1 cellular context compared by ENCODE assay signal in genomic region chr9:95507456-95508241, GRCh38.
TF ChIP-seq lines count a peak whose summit lies in the region.

No MANE protein-coding gene starts in this region.

TF ChIP-seq in HEK293, 187 proteins besides CTCF, POLR2A, EP300 and RAD21 (continued from another document and continues in another):
- TF ChIP-seq PRDM2 (tag by site-specific recombination; IDR thresholded peaks at IDR 0.05; ENCODE audit: borderline replicate concordance) (no peak), HOXD13 (CRISPR knock-in tag; IDR thresholded peaks at IDR 0.05; ENCODE audit: borderline replicate concordance) (peak; percentile 66; the same call in 1 of the 2 replicates), REPIN1 (tag by site-specific recombination; IDR thresholded peaks at IDR 0.05; ENCODE audit: low read depth) (no peak; the same call in 1 of the 2 replicates), ZNF133 (tag by site-specific recombination; IDR thresholded peaks at IDR 0.05) (no peak), ZNF473 (tag by site-specific recombination; IDR thresholded peaks at IDR 0.05) (no peak; the same call in 1 of the 2 replicates), TCF7L2 (IDR thresholded peaks at IDR 0.05; ENCODE audit: borderline replicate concordance, low read depth, low read length) (no peak), ZNF366 (tag by site-specific recombination; conservative IDR thresholded peaks at IDR 0.05) (peak; percentile 96), ZNF24 (tag by site-specific recombination; IDR thresholded peaks at IDR 0.05) (0 out of 2 replicates have a peak, but pooled peaks have one; percentile 42), FEZF1 (tag by site-specific recombination; IDR thresholded peaks at IDR 0.05) (peak; percentile 92), SETDB1 (IDR thresholded peaks at IDR 0.05; ENCODE audit: insufficient read length, low read length) (no peak), ZNF596 (tag by site-specific recombination; IDR thresholded peaks at IDR 0.05) (peak; percentile 89), GLIS2 (tag by site-specific recombination; IDR thresholded peaks at IDR 0.05) (peak; percentile 94), PRDM6 (tag by site-specific recombination; IDR thresholded peaks at IDR 0.05) (no peak), ZNF580 (tag by site-specific recombination; IDR thresholded peaks at IDR 0.05) (peak; percentile 84; the same call in 1 of the 2 replicates), ZNF175 (tag by site-specific recombination; IDR thresholded peaks at IDR 0.05) (no peak), ZNF664 (tag by site-specific recombination; IDR thresholded peaks at IDR 0.05) (0 out of 2 replicates have a peak, but pooled peaks have one; percentile 44), ZNF654 (tag by site-specific recombination; IDR thresholded peaks at IDR 0.05; ENCODE audit: low read depth) (no peak), ZSCAN30 (tag by site-specific recombination; IDR thresholded peaks at IDR 0.05) (peak; percentile 81), ZNF311 (tag by site-specific recombination; IDR thresholded peaks at IDR 0.05; ENCODE audit: borderline replicate concordance) (no peak), ZNF19 (tag by site-specific recombination; IDR thresholded peaks at IDR 0.05; ENCODE audit: low read depth) (0 out of 2 replicates have a peak, but pooled peaks have one; percentile 7), ZNF23 (tag by site-specific recombination; IDR thresholded peaks at IDR 0.05; ENCODE audit: borderline replicate concordance) (no peak), ZNF354C (tag by site-specific recombination; IDR thresholded peaks at IDR 0.05; ENCODE audit: borderline replicate concordance, low read depth) (no peak), ZNF426 (tag by site-specific recombination; IDR thresholded peaks at IDR 0.05) (no peak), OVOL3 (tag by site-specific recombination; IDR thresholded peaks at IDR 0.05) (no peak), ZNF843 (tag by site-specific recombination; IDR thresholded peaks at IDR 0.05) (peak; percentile 76), ZNF544 (tag by site-specific recombination; IDR thresholded peaks at IDR 0.05) (no peak), ZNF138 (tag by site-specific recombination; IDR thresholded peaks at IDR 0.05; ENCODE audit: borderline replicate concordance) (no peak), ZNF624 (tag by site-specific recombination; IDR thresholded peaks at IDR 0.05) (no peak), ZBTB21 (tag by site-specific recombination; IDR thresholded peaks at IDR 0.05) (peak; percentile 66; the same call in 1 of the 2 replicates), ZNF433 (tag by site-specific recombination; IDR thresholded peaks at IDR 0.05; ENCODE audit: low read depth) (no peak), HOXA7 (CRISPR knock-in tag; IDR thresholded peaks at IDR 0.05; ENCODE audit: borderline replicate concordance) (no peak), ZNF146 (tag by site-specific recombination; IDR thresholded peaks at IDR 0.05) (no peak), KLF9 (tag by site-specific recombination; IDR thresholded peaks at IDR 0.05; ENCODE audit: low read depth) (peak; percentile 91), ZNF785 (tag by site-specific recombination; IDR thresholded peaks at IDR 0.05) (no peak; the same call in 1 of the 2 replicates), GLI2 (tag by site-specific recombination; IDR thresholded peaks at IDR 0.05; ENCODE audit: borderline replicate concordance, low read depth) (no peak), ZNF639 (tag by site-specific recombination; IDR thresholded peaks at IDR 0.05) (peak; percentile 80), GLI4 (tag by site-specific recombination; IDR thresholded peaks at IDR 0.05) (peak; percentile 69; the same call in 1 of the 2 replicates), ZIC2 (tag by site-specific recombination; IDR thresholded peaks at IDR 0.05) (peak; percentile 88), YY2 (tag by site-specific recombination; IDR thresholded peaks at IDR 0.05) (peak; percentile 35; the same call in 1 of the 2 replicates), ZNF324 (tag by site-specific recombination; IDR thresholded peaks at IDR 0.05) (peak; percentile 82), ZNF266 (tag by site-specific recombination; IDR thresholded peaks at IDR 0.05; ENCODE audit: low read depth) (no peak), ZNF114 (tag by site-specific recombination; IDR thresholded peaks at IDR 0.05) (no peak), ZBTB20 (tag by site-specific recombination; IDR thresholded peaks at IDR 0.05) (peak; percentile 83), ZNF677 (tag by site-specific recombination; IDR thresholded peaks at IDR 0.05) (no peak), ZNF26 (tag by site-specific recombination; IDR thresholded peaks at IDR 0.05) (no peak), KLF16 (tag by site-specific recombination; IDR thresholded peaks at IDR 0.05) (peak; percentile 96), SCRT1 (tag by site-specific recombination; IDR thresholded peaks at IDR 0.05; ENCODE audit: borderline replicate concordance) (no peak), PRDM1 (tag by site-specific recombination; IDR thresholded peaks at IDR 0.05) (peak; percentile 99), ZNF214 (tag by site-specific recombination; IDR thresholded peaks at IDR 0.05; ENCODE audit: borderline replicate concordance) (no peak), PBX3 (CRISPR knock-in tag; IDR thresholded peaks at IDR 0.05) (no peak), KLF10 (tag by site-specific recombination; IDR thresholded peaks at IDR 0.05) (peak; percentile 63), ZBTB17 (tag by site-specific recombination; IDR thresholded peaks at IDR 0.05) (peak; percentile 96), BCL6B (tag by site-specific recombination; IDR thresholded peaks at IDR 0.05) (peak; percentile 97), ZBTB7A (tag by site-specific recombination; IDR thresholded peaks at IDR 0.05; ENCODE audit: low read depth) (peak; percentile 82), ZNF350 (tag by site-specific recombination; IDR thresholded peaks at IDR 0.05) (no peak), ZNF558 (tag by site-specific recombination; IDR thresholded peaks at IDR 0.05) (no peak), ZNF202 (tag by site-specific recombination; IDR thresholded peaks at IDR 0.05; ENCODE audit: borderline replicate concordance) (no peak), ZBTB8A (tag by site-specific recombination; IDR thresholded peaks at IDR 0.05) (peak; percentile 83), RBAK (tag by site-specific recombination; IDR thresholded peaks at IDR 0.05) (no peak), ZNF629 (tag by site-specific recombination; IDR thresholded peaks at IDR 0.05) (peak; percentile 68), ZNF341 (tag by site-specific recombination; IDR thresholded peaks at IDR 0.05; ENCODE audit: low read depth) (peak; percentile 88), ZNF223 (tag by site-specific recombination; IDR thresholded peaks at IDR 0.05) (peak; percentile 64; the same call in 1 of the 2 replicates), ZNF660 (tag by site-specific recombination; IDR thresholded peaks at IDR 0.05) (no peak), ZFP41 (tag by site-specific recombination; IDR thresholded peaks at IDR 0.05; ENCODE audit: borderline replicate concordance) (no peak), ZNF248 (tag by site-specific recombination; IDR thresholded peaks at IDR 0.05) (no peak)
